9 cellular contexts compared by ENCODE assay signal in genomic region chr20:38658879-38659612, GRCh38. TPM values are rescaled to one million over a fixed set of nuclear protein-coding genes. Genes with fewer than 3 reads are reported as not detected.
DNase-seq lines count a peak whose midpoint lies in the region; ATAC-seq and TF ChIP-seq lines count a peak whose summit lies in the region.
"Had no signal": no experiment of that assay in that cellular context is flagged by ENCODE, and none has a peak within 500 bp of the region (broad histone marks: within the 10 kb centered on the region; RNA-seq: fewer than 3 reads in every experiment).

No MANE protein-coding gene starts in this region.

- no peak overlapping the region for H3K4me3 Mint-ChIP-seq in activated naive CD4-positive, alpha-beta T cell treated with anti-CD3 and anti-CD28 coated beads, Interleukin-2, amount 10 ng/mL, durations not matched to agents 7 days and 5 days

- no peaks in the 10 kb centered on the region for H3K4me1 Mint-ChIP-seq in activated naive CD4-positive, alpha-beta T cell treated with anti-CD3 and anti-CD28 coated beads, Interleukin-2, amount 10 ng/mL, durations not matched to agents 7 days and 5 days

- H3K27ac Mint-ChIP-seq in activated naive CD4-positive, alpha-beta T cell treated with anti-CD3 and anti-CD28 coated beads, Interleukin-2, amount 10 ng/mL, durations not matched to agents 7 days and 5 days = no peak overlapping the region

- H3K27me3 ChIP-seq in right atrium auricular region = no peaks in the 10 kb centered on the region

- no peak overlapping the region for H3K4me3 ChIP-seq in right atrium auricular region

- no peak for DNase-seq in AG09319 (ENCODE audit: extremely low read depth, low read depth)
- peak; percentile 39 for DNase-seq in GM19238 (ENCODE audit: insufficient read length, low spot score)
- DNase-seq in NCI-H526 treated with DMSO at 0.1 percent for 48 hours (lab: John Stamatoyannopoulos, UW) = peak; percentile 40
- peak; percentile 50 for DNase-seq in activated naive CD4-positive, alpha-beta T cell treated with anti-CD3 and anti-CD28 coated beads, Interleukin-2, amount 10 ng/mL, durations not matched to agents 7 days and 5 days
- no peak for DNase-seq in right atrium auricular region (ENCODE audit: low spot score)
- DNase-seq in stimulated activated CD4-positive, alpha-beta T cell treated with anti-CD3 and anti-CD28 coated beads, Interleukin-2, amount 100 ng/mL, for 4 hours (ENCODE audit: low read depth) = peak; percentile 12

- H3K9me3 Mint-ChIP-seq in activated naive CD4-positive, alpha-beta T cell treated with anti-CD3 and anti-CD28 coated beads, Interleukin-2, amount 10 ng/mL, durations not matched to agents 7 days and 5 days = no peaks in the 10 kb centered on the region

- H3K36me3 ChIP-seq in right atrium auricular region = no peaks in the 10 kb centered on the region

- CTCF ChIA-PET in activated naive CD4-positive, alpha-beta T cell treated with anti-CD3 and anti-CD28 coated beads, Interleukin-2, amount 10 ng/mL, durations not matched to agents 7 days and 5 days (lab: Charles Lee) = interaction anchor here (0.6 to 2.0 kb wide), 13 partner anchors 8 to 390 kb away, joined by 3 to 9 read pairs (median 3); no protein-coding TSS in a partner anchor

- TF ChIP-seq CTCF in AG09319 (IDR thresholded peaks at IDR 0.05; ENCODE audit: low read depth, low read length) (peak; percentile 34), right atrium auricular region (IDR thresholded peaks at IDR 0.05) (peak; percentile 51 to 71)

- H3K27ac ChIP-seq in right atrium auricular region = no peak overlapping the region

- H3K4me1 ChIP-seq in right atrium auricular region = no peaks in the 10 kb centered on the region

- ATAC-seq in GM18907 (IDR thresholded peaks at IDR 0.05; ENCODE audit: unreplicated experiment) = no peak
- ATAC-seq in GM21390 (IDR thresholded peaks at IDR 0.05; ENCODE audit: unreplicated experiment) = no peak

- H3K9me3 ChIP-seq in right atrium auricular region = no peaks in the 10 kb centered on the region

- H3K36me3 Mint-ChIP-seq in activated naive CD4-positive, alpha-beta T cell treated with anti-CD3 and anti-CD28 coated beads, Interleukin-2, amount 10 ng/mL, durations not matched to agents 7 days and 5 days = no peaks in the 10 kb centered on the region

- H3K27me3 Mint-ChIP-seq in activated naive CD4-positive, alpha-beta T cell treated with anti-CD3 and anti-CD28 coated beads, Interleukin-2, amount 10 ng/mL, durations not matched to agents 7 days and 5 days = peaks cover 56% of the 10 kb centered on the region

RNA-seq across cellular contexts. Expression of gene ARHGAP40, which starts 57.4 kb away (rescaled TPM):
- not detected for total RNA-seq in right atrium auricular region
- total RNA-seq: aorta had no signal

Comparison
In these comparisons a context has a peak if more than half of its experiments do, and no peak if none do; other contexts are left out.
1. DNase-seq: peak in GM19238 (single experiment), NCI-H526 treated with DMSO at 0.1 percent for 48 hours (single experiment), activated naive CD4-positive, alpha-beta T cell treated with anti-CD3 and anti-CD28 coated beads, Interleukin-2, amount 10 ng/mL, durations not matched to agents 7 days and 5 days (single experiment) and stimulated activated CD4-positive, alpha-beta T cell treated with anti-CD3 and anti-CD28 coated beads, Interleukin-2, amount 100 ng/mL, for 4 hours (single experiment); none in AG09319 (single experiment) and right atrium auricular region (single experiment).